8 cellular contexts compared by ENCODE assay signal in the genomic region with DNA sequence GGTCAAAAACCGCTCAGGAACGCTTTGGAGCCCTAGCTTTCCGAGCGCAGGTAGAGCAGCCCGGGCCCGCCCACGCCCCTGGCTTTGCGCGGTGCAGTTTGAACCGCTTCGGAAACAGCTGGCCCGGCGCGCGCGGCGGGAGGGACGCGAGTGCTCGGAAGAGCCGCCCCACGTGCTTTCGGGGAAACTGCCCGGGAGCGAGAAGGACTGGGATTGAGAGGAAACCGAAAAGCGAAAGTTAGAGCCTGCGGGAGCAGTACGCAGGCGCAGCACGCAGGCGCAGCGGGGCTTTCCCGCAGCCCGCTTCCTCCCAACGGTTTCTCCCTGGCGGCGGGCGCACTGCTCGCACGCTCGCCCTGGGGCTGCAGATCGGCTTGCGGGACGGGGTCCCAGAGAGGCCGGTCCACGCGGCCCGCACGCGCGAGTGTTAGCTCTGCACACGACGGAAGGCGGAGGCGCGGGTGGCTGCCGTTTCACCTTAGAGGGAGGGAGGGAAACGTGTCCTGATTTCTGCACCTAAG. TPM values are rescaled to one million over a fixed set of nuclear protein-coding genes. Genes with fewer than 3 reads are reported as not detected.
DNase-seq lines count a peak whose midpoint lies in the region; ATAC-seq and TF ChIP-seq lines count a peak whose summit lies in the region.

No MANE protein-coding gene starts in this region.

- H3K9ac ChIP-seq in adipocyte (ENCODE audit: low read length), result peak overlapping the region; percentile 99

- no peak for TF ChIP-seq CTCF in GM12875 (IDR thresholded peaks at IDR 0.05; ENCODE audit: borderline replicate concordance, insufficient read depth, low read depth, low read length)
- TF ChIP-seq CTCF in heart left ventricle (IDR thresholded peaks at IDR 0.05), result peak in 5 of 12 donors; percentile 14 to 37 (median 22)
- TF ChIP-seq CTCF in upper lobe of left lung (IDR thresholded peaks at IDR 0.05), result peak in 5 of 6 experiments; percentile 13 to 69 (median 51)

- no peaks in the 10 kb centered on the region for H3K9me3 ChIP-seq in adipocyte (ENCODE audit: control insufficient read depth, low read length)
- H3K9me3 ChIP-seq in heart left ventricle, result no peaks in the 10 kb centered on the region
- H3K9me3 ChIP-seq in upper lobe of left lung, result no peaks in the 10 kb centered on the region

- TF ChIP-seq POLR2A in heart left ventricle (IDR thresholded peaks at IDR 0.05) (peak in 1 of 2 donors; percentile 88), upper lobe of left lung (IDR thresholded peaks at IDR 0.05) (peak in 3 of 4 donors; percentile 89 to 99 (median 93))

- peak overlapping the region; percentile 61 for H3K4me3 ChIP-seq in GM12875 (ENCODE audit: low read depth, low read length)
- H3K4me3 ChIP-seq in adipocyte (ENCODE audit: low read length), result peak overlapping the region; percentile 91
- peak overlapping the region; percentile 42 to 88 (median 71) for H3K4me3 ChIP-seq in heart left ventricle
- peak overlapping the region; percentile 66 to 76 (median 71) for H3K4me3 ChIP-seq in upper lobe of left lung

- H3K36me3 ChIP-seq in adipocyte (ENCODE audit: control insufficient read depth, insufficient read depth, low read length, severe bottlenecking) (no peaks in the 10 kb centered on the region), heart left ventricle (no peaks in the 10 kb centered on the region), upper lobe of left lung (no peaks in the 10 kb centered on the region)

- intact Hi-C loops in heart left ventricle (cut with DNase I) (loop anchor here in 2 of 10 donors (10.0 kb wide), 1 partner anchor 165 kb away; no protein-coding TSS in a partner anchor), posterior cingulate gyrus (cut with DNase I) (no loop called here)

- no peaks in the 10 kb centered on the region for H3K27me3 ChIP-seq in adipocyte (replicated peaks; ENCODE audit: control insufficient read depth, insufficient read depth, low read length)
- no peaks in the 10 kb centered on the region for H3K27me3 ChIP-seq in heart left ventricle
- H3K27me3 ChIP-seq in upper lobe of left lung, result peaks cover 0 to 5% (median 0%) of the 10 kb centered on the region in 4 donors

- peak; percentile 83 to 100 (median 96) for TF ChIP-seq EP300 in upper lobe of left lung (IDR thresholded peaks at IDR 0.05)

- H3K27ac ChIP-seq in heart left ventricle (peak overlapping the region; percentile 46 to 100 (median 84)), upper lobe of left lung (peak overlapping the region; percentile 94 to 97 (median 96))

- 0 to 1% (median 0%) methylated on average over 59 of the region's 59 CpGs for WGBS in heart left ventricle, 4 donors
- 0% methylated on average over 54 to 56 of the region's 59 CpGs for WGBS in upper lobe of left lung, 2 donors

- DNase-seq in NCI-H128 (lab: John Stamatoyannopoulos, UW; ENCODE audit: unreplicated experiment) (peak; percentile 80), SKM-1 treated with dmso at 0.1 percent for 144 hours (lab: John Stamatoyannopoulos, UW; ENCODE audit: unreplicated experiment) (peak; percentile 98), adipocyte (ENCODE audit: low read depth) (peak; percentile 98), heart left ventricle (peak; percentile 94 to 96 (median 94)), posterior cingulate gyrus (peak; percentile 86 to 99 (median 92)), upper lobe of left lung (peak; percentile 94 to 99)

- H3K4me1 ChIP-seq in adipocyte (ENCODE audit: control insufficient read depth, insufficient read depth, low read length), result peaks cover 15% of the 10 kb centered on the region
- H3K4me1 ChIP-seq in heart left ventricle, result peaks cover 0 to 69% (median 8%) of the 10 kb centered on the region in 12 donors
- H3K4me1 ChIP-seq in upper lobe of left lung, result peaks cover 11 to 32% (median 14%) of the 10 kb centered on the region in 4 donors

- ATAC-seq in HG02759 (IDR thresholded peaks at IDR 0.05; ENCODE audit: unreplicated experiment) (peak; percentile 76), heart left ventricle (peak; percentile 98 to 99 (median 99)), upper lobe of left lung (ENCODE audit: low FRiP score in 2 of 2) (peak; percentile 97 to 99)

RNA-seq across cellular contexts. Expression of gene STAT1, which starts 6.3 kb away (rescaled TPM):
- total RNA-seq in heart left ventricle (100 to 1,000 TPM in 1 of 9 donors, 10 to 100 TPM in 8; 29.1 to 469 (median 55.1) TPM), upper lobe of left lung (100 to 1,000 TPM in 2 of 6 donors, 10 to 100 TPM in 4; 69.3 to 120 (median 83.1) TPM)
- polyA plus RNA-seq in heart left ventricle, result 10 to 100 TPM in 1 of 2 donors, 1 to 10 TPM in 1; 7.8 to 31.8 TPM

Comparison
In these comparisons a context has a peak if more than half of its experiments do, and no peak if none do; other contexts are left out.
1. Peak in every context shown above with its lines: DNase-seq, ATAC-seq, H3K4me3 ChIP-seq and H3K27ac ChIP-seq.